ENCODE assay signal across 9 cellular contexts in the genomic region with DNA sequence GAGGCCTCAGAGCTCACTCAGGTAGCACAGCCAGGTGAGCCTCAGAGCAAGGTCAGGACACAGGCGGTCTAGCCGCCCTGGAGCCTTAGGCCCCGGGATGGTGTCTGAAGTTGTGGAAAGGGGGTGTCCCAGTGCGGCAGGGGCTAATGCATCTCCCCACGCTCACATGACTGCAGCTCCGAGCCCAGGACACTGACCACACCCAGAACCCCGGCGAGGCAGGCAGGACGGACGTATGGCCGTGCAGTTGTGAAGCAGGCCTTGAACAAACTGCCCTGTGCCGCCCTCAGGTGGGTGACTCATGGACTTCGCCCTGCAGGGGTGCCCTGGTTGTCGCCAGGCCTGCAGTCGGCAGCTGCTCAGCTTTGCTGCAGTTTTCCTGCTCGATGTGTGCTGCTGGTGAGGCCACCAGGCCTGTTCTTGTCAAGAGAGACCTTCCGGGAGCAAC. TPM values are rescaled to one million over a fixed set of nuclear protein-coding genes. Genes with fewer than 3 reads are reported as not detected.
DNase-seq lines count a peak whose midpoint lies in the region; ATAC-seq and TF ChIP-seq lines count a peak whose summit lies in the region.
"Had no signal": no experiment of that assay in that cellular context is flagged by ENCODE, and none has a peak within 500 bp of the region (broad histone marks: within the 10 kb centered on the region; RNA-seq: fewer than 3 reads in every experiment).

No MANE protein-coding gene starts in this region.

- TF ChIP-seq RAD21 in SK-N-SH (IDR thresholded peaks at IDR 0.05; ENCODE audit: low read length): peak; percentile 57

- H3K4me1 ChIP-seq in SK-N-SH (ENCODE audit: control insufficient read depth in 1 of 2, insufficient read depth in 2 of 2, low read depth in 1 of 2, low read length in 1 of 2): peaks cover 0 to 15% of the 10 kb centered on the region in 2 experiments; a peak in 1 of 4 replicates
- H3K4me1 ChIP-seq in left ventricle myocardium inferior: peaks cover 52% of the 10 kb centered on the region
- peaks cover 15% of the 10 kb centered on the region for H3K4me1 ChIP-seq in testis

- CTCF ChIA-PET in SK-N-SH (lab: Yijun Ruan, JAX): interaction anchor here (0.7 to 1.4 kb wide), 6 partner anchors 9 to 410 kb away, joined by 3 to 6 read pairs (median 5); no protein-coding TSS in a partner anchor

- peak overlapping the region in 1 of 2 experiments; percentile 41; a peak in 2 of 4 replicates for H3K27ac ChIP-seq in SK-N-SH (ENCODE audit: low read depth in 2 of 2, low read length in 1 of 2)
- peak overlapping the region; percentile 86 for H3K27ac ChIP-seq in left ventricle myocardium inferior (replicated peaks)
- H3K27ac ChIP-seq in testis: no peak overlapping the region

- POLR2A ChIA-PET in SK-N-SH (lab: Yijun Ruan, JAX): interaction anchor here (1.3 to 2.5 kb wide), 3 partner anchors 18 to 39 kb away, joined by 3 to 12 read pairs (median 4); no protein-coding TSS in a partner anchor

- H3K9me3 ChIP-seq in SK-N-SH (peaks cover 10% of the 10 kb centered on the region; the same call in 1 of the 2 replicates), left ventricle myocardium inferior (replicated peaks) (peaks cover 13% of the 10 kb centered on the region), testis (no peaks in the 10 kb centered on the region)

- H3K27me3 ChIP-seq in SK-N-SH (ENCODE audit: insufficient read depth) (no peaks in the 10 kb centered on the region), left ventricle myocardium inferior (ENCODE audit: low read depth) (no peaks in the 10 kb centered on the region), testis (no peaks in the 10 kb centered on the region)

- TF ChIP-seq EP300 in SK-N-SH (IDR thresholded peaks at IDR 0.05; ENCODE audit: borderline replicate concordance in 1 of 2, low read depth in 1 of 2, low read length in 1 of 2): no peak

- H3K79me2 ChIP-seq in SK-N-SH (ENCODE audit: insufficient read depth): peaks cover 93% of the 10 kb centered on the region

- H3K9ac ChIP-seq in SK-N-SH: no peak overlapping the region

- no peak for ATAC-seq in HG02610 (IDR thresholded peaks at IDR 0.05; ENCODE audit: unreplicated experiment)

- DNase-seq in activated T-cell treated with anti-CD3 and anti-CD28 coated beads for 1 hour (ENCODE audit: low read depth) (peak; percentile 12), SK-N-SH (peak; percentile 71), left ventricle myocardium inferior (peak; percentile 51), testis (peak; percentile 77), OCI-M2 (lab: John Stamatoyannopoulos, UW; ENCODE audit: unreplicated experiment) (no peak), CD1c-positive myeloid dendritic cell (ENCODE audit: extremely low spot score) (no peak)
- no peak for DNase-seq in activated T-cell treated with anti-CD3 and anti-CD28 coated beads, Interleukin-2, amount 50 U/mL, for 48 hours
- DNase-seq: activated CD4-positive, alpha-beta T cell treated with anti-CD3 and anti-CD28 coated beads for 48 hours had no signal

- TF ChIP-seq POLR2A in testis (IDR thresholded peaks at IDR 0.05): no peak

- intact Hi-C loops in left ventricle myocardium inferior (cut with micrococcal nuclease): no loop called here
- intact Hi-C loops in testis (cut with DNase I; ENCODE audit: low total_unique reads): no loop called here

- peaks cover 4% of the 10 kb centered on the region; the same call in 1 of the 2 replicates for H4K20me1 ChIP-seq in SK-N-SH (ENCODE audit: insufficient read depth)

- H3K36me3 ChIP-seq in SK-N-SH (replicated peaks in 1 of 2; ENCODE audit: control insufficient read depth in 1 of 2, insufficient read depth in 2 of 2, low read length in 1 of 2) (peaks cover 31 to 42% of the 10 kb centered on the region in 2 experiments), left ventricle myocardium inferior (peaks cover 19% of the 10 kb centered on the region), testis (ENCODE audit: low read depth, missing control alignments) (no peaks in the 10 kb centered on the region)

- H2AFZ ChIP-seq in SK-N-SH (ENCODE audit: low read depth): no peak overlapping the region

- WGBS in SK-N-SH (ENCODE audit: low lambda C conversion rate): 79% methylated on average over 13 of the region's 17 CpGs
- 76 to 91% methylated on average over 7 to 17 of the region's 17 CpGs for WGBS in testis, 2 donors

- TF ChIP-seq CTCF in SK-N-SH (IDR thresholded peaks at IDR 0.05) (no peak), left ventricle myocardium inferior (IDR thresholded peaks at IDR 0.05; ENCODE audit: borderline replicate concordance) (peak; percentile 67), testis (IDR thresholded peaks at IDR 0.05) (peak in 1 of 3 experiments; percentile 16)

- H3K9me2 ChIP-seq in SK-N-SH: no peaks in the 10 kb centered on the region

- H3K4me2 ChIP-seq in SK-N-SH: no peak overlapping the region

- H3F3A ChIP-seq in SK-N-SH (replicated peaks; ENCODE audit: insufficient read depth): peaks cover 4% of the 10 kb centered on the region

- no peak overlapping the region for H3K4me3 ChIP-seq in SK-N-SH (ENCODE audit: low read depth in 2 of 2, low read length in 1 of 2)
- H3K4me3 ChIP-seq in left ventricle myocardium inferior: peak overlapping the region; percentile 38
- no peak overlapping the region for H3K4me3 ChIP-seq in testis

TF ChIP-seq in SK-N-SH, 30 proteins besides CTCF, POLR2A, EP300 and RAD21:
- TF ChIP-seq SMC3 (IDR thresholded peaks at IDR 0.05; ENCODE audit: low read depth, low read length) (peak; percentile 14; the same call in 1 of the 2 replicates), MXI1 (IDR thresholded peaks at IDR 0.05; ENCODE audit: low read depth, low read length) (peak; percentile 58; the same call in 1 of the 2 replicates), CHD2 (IDR thresholded peaks at IDR 0.05; ENCODE audit: low read length, partially characterized antibody) (peak; percentile 37), POLR2AphosphoS5 (IDR thresholded peaks at IDR 0.05; ENCODE audit: low read depth, low read length) (no peak)

RNA-seq across cellular contexts. Expression of gene PRKAR1B, which starts 5.0 kb away (rescaled TPM):
- polyA plus RNA-seq in SK-N-SH (2012; rRNA removed) (50.5 and 63.7 TPM in 2 replicates), testis (ENCODE audit: insufficient read depth, low read depth, low replicate concordance) (27.8 TPM)
- 43.8 and 69.6 TPM in 2 replicates for polyA plus RNA-seq in SK-N-SH (2012; cell fraction: cytosol; rRNA removed)
- 55.8 and 70.9 TPM in 2 replicates for polyA plus RNA-seq in SK-N-SH (2012; cell fraction: nucleus; rRNA removed)
- total RNA-seq in left ventricle myocardium inferior (14.2 TPM), testis (10 to 100 TPM; 31.3 to 35.7 TPM)

RNA-seq across cellular contexts. Expression of gene DNAAF5, which starts 5.6 kb away (rescaled TPM):
- polyA plus RNA-seq in SK-N-SH (2012; rRNA removed) (51.8 and 58.5 TPM in 2 replicates), testis (ENCODE audit: insufficient read depth, low read depth, low replicate concordance) (21.1 TPM)
- polyA plus RNA-seq in SK-N-SH (2012; cell fraction: cytosol; rRNA removed): 29.0 and 41.8 TPM in 2 replicates
- 74.3 and 79.4 TPM in 2 replicates for polyA plus RNA-seq in SK-N-SH (2012; cell fraction: nucleus; rRNA removed)
- total RNA-seq in left ventricle myocardium inferior (18.1 TPM), testis (10 to 100 TPM; 52.6 to 67.0 TPM)

Comparison
In these comparisons a context has a peak if more than half of its experiments do, and no peak if none do; other contexts are left out.
1. DNase-seq: peak in activated T-cell treated with anti-CD3 and anti-CD28 coated beads for 1 hour (single experiment), SK-N-SH (single experiment), left ventricle myocardium inferior (single experiment) and testis (single experiment); none in activated T-cell treated with anti-CD3 and anti-CD28 coated beads, Interleukin-2, amount 50 U/mL, for 48 hours (0 of 2), OCI-M2 (single experiment) and CD1c-positive myeloid dendritic cell (single experiment).